ENCODE assay signal across 8 cellular contexts in the genomic region with DNA sequence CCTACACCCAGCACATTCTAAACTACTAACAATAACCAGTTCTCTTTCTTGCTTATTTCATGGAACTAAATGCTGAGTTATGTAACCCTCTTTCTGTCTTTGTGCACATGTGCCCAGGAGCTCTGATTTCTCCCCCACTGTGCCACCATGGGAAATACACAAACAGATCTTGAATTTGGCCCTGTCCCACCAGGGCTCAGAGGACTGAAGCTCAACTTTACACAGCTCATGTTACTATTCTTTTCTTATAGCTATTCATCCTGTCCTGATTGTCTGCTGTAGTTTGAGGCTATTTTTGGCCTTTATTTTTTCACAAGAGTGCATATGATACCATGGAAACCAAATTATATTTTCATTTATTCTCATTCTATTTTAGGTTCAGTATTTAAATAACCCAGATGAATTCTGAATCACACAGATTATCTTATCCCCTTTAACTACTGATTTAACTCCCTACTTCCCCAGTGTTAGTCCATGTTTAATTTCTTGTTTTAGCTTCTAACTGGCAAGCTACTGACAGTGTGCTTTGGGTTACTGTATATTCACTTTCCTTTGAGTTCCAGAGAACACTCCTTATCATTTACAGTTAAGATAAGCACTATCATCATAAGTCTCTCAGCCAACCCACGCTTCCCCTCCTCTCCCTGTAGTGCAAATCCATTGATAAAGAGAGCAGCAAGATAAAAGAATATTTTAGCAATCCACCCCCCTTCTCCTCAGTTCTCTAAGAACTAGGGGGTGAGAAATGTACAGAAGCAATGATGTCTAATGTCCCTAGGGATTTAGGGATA.
DNase-seq lines count a peak whose midpoint lies in the region; ATAC-seq and TF ChIP-seq lines count a peak whose summit lies in the region.

No MANE protein-coding gene starts in this region.

- H2AFZ ChIP-seq in MM.1S (ENCODE audit: low read length), result no peak overlapping the region

- no peaks in the 10 kb centered on the region for H4K20me1 ChIP-seq in MM.1S (ENCODE audit: insufficient read depth, low read length)

- no peaks in the 10 kb centered on the region for H3K79me2 ChIP-seq in MM.1S (ENCODE audit: low read length)

- intact Hi-C loops in left colon (cut with DNase I, micrococcal nuclease) (no loop called here), mucosa of descending colon (cut with DNase I, micrococcal nuclease) (no loop called here)

- TF ChIP-seq CTCF in MM.1S (IDR thresholded peaks at IDR 0.05; ENCODE audit: low read length) (no peak), brain (conservative IDR thresholded peaks at IDR 0.05) (no peak), mucosa of descending colon (IDR thresholded peaks at IDR 0.05) (no peak)

- H3K4me2 ChIP-seq in MM.1S (ENCODE audit: low read depth, low read length), result no peak overlapping the region

- H3F3A ChIP-seq in MM.1S (ENCODE audit: insufficient read depth, low read length), result no peaks in the 10 kb centered on the region

- H3K27me3 Mint-ChIP-seq in brain, result peaks cover 3% of the 10 kb centered on the region

- DNase-seq in CD1c-positive myeloid dendritic cell (ENCODE audit: extremely low spot score) (peak; percentile 30), MM.1S (no peak), left colon (no peak), HPDE6-E6E7 (ENCODE audit: extremely low spot score) (no peak), GDM1 (lab: John Stamatoyannopoulos, UW) (no peak), mucosa of descending colon (no peak)

- H3K4me3 ChIP-seq in MM.1S (ENCODE audit: low read length) (no peak overlapping the region), mucosa of descending colon (no peak overlapping the region)

- no peaks in the 10 kb centered on the region for H3K27me3 ChIP-seq in MM.1S (replicated peaks; ENCODE audit: insufficient read depth, low read length)

- H3K4me1 Mint-ChIP-seq in brain, result peaks cover 56% of the 10 kb centered on the region

- ATAC-seq in left colon (peak; percentile 32), HG02571 (IDR thresholded peaks at IDR 0.05; ENCODE audit: unreplicated experiment) (no peak), mucosa of descending colon (no peak)

- H3K36me3 ChIP-seq in MM.1S (replicated peaks; ENCODE audit: insufficient read depth, low read length) (no peaks in the 10 kb centered on the region), mucosa of descending colon (ENCODE audit: low read depth) (no peaks in the 10 kb centered on the region)

- H3K9ac ChIP-seq in MM.1S (ENCODE audit: low read length), result no peak overlapping the region

- no peaks in the 10 kb centered on the region for H3K36me3 Mint-ChIP-seq in brain

- H3K9me3 ChIP-seq in MM.1S (replicated peaks; ENCODE audit: insufficient read depth, low read length) (no peaks in the 10 kb centered on the region), mucosa of descending colon (no peaks in the 10 kb centered on the region)

- H3K4me1 ChIP-seq in MM.1S (ENCODE audit: low read length) (peaks cover 33% of the 10 kb centered on the region), mucosa of descending colon (ENCODE audit: low read depth) (peaks cover 13% of the 10 kb centered on the region)

- H3K9me2 ChIP-seq in MM.1S (replicated peaks; ENCODE audit: insufficient read depth, low read length), result no peaks in the 10 kb centered on the region

- H3K27ac ChIP-seq in MM.1S (ENCODE audit: low read length), result peak overlapping the region; percentile 0; the same call in 1 of the 2 replicates

- H3K4me3 Mint-ChIP-seq in brain, result peak overlapping the region in 1 of 5 experiments; percentile 54

- H3K9me3 Mint-ChIP-seq in brain, result no peaks in the 10 kb centered on the region

- peak overlapping the region; percentile 16 to 86 (median 75) for H3K27ac Mint-ChIP-seq in brain
